Comparison of ENCODE assay signal across 33 cellular contexts in genomic region chr14:52711666-52712065, GRCh38. TPM values are rescaled to one million over a fixed set of nuclear protein-coding genes. Genes with fewer than 3 reads are reported as not detected.
DNase-seq lines count a peak whose midpoint lies in the region; ATAC-seq, FAIRE-seq and TF ChIP-seq lines count a peak whose summit lies in the region.
"Had no signal": no experiment of that assay in that cellular context is flagged by ENCODE, and none has a peak within 500 bp of the region (broad histone marks: within the 10 kb centered on the region; RNA-seq: fewer than 3 reads in every experiment).

No MANE protein-coding gene starts in this region.

- peaks cover 45% of the 10 kb centered on the region for H4K20me1 ChIP-seq in astrocyte (ENCODE audit: insufficient read depth, low read length)

- no peaks in the 10 kb centered on the region for H3K27me3 Mint-ChIP-seq in activated T-cell treated with anti-CD3 and anti-CD28 coated beads, Interleukin-2, amount 50 U/mL, for 72 hours (ENCODE audit: low read depth)
- no peaks in the 10 kb centered on the region for H3K27me3 Mint-ChIP-seq in activated T-cell treated with anti-CD3 and anti-CD28 coated beads, Interleukin-2, amount 50 U/mL, for 24 hours
- H3K27me3 Mint-ChIP-seq in astrocyte (ENCODE audit: low read depth, unreplicated experiment): no peaks in the 10 kb centered on the region
- H3K27me3 Mint-ChIP-seq: activated B cell treated with CpG ODN at 0.5 μM for 24 hours; activated CD4-positive, alpha-beta T cell treated with anti-CD3 and anti-CD28 coated beads, Interleukin-2, amount 10 ng/mL, durations not matched to agents 7 days and 5 days; activated CD8-positive, alpha-beta memory T cell treated with anti-CD3 and anti-CD28 coated beads, Interleukin-2, amount 10 ng/mL, durations not matched to agents 7 days and 5 days had no signal

- no peaks in the 10 kb centered on the region for H3K27me3 ChIP-seq in astrocyte (ENCODE audit: insufficient read depth, low read length)
- H3K27me3 ChIP-seq: colonic mucosa, foreskin keratinocyte, heart left ventricle had no signal

- H3K27ac Mint-ChIP-seq in activated T-cell treated with anti-CD3 and anti-CD28 coated beads, Interleukin-2, amount 50 U/mL, for 72 hours: peak overlapping the region; percentile 66
- H3K27ac Mint-ChIP-seq in activated T-cell treated with anti-CD3 and anti-CD28 coated beads, Interleukin-2, amount 50 U/mL, for 24 hours: no peak overlapping the region
- H3K27ac Mint-ChIP-seq in astrocyte (ENCODE audit: unreplicated experiment): no peak overlapping the region
- H3K27ac Mint-ChIP-seq: activated B cell treated with CpG ODN at 0.5 μM for 24 hours; activated CD4-positive, alpha-beta T cell treated with anti-CD3 and anti-CD28 coated beads, Interleukin-2, amount 10 ng/mL, durations not matched to agents 7 days and 5 days; activated CD8-positive, alpha-beta memory T cell treated with anti-CD3 and anti-CD28 coated beads, Interleukin-2, amount 10 ng/mL, durations not matched to agents 7 days and 5 days had no signal

- H3K4me1 ChIP-seq in astrocyte (ENCODE audit: insufficient read depth, low read length): peaks cover 15% of the 10 kb centered on the region
- H3K4me1 ChIP-seq: colonic mucosa, foreskin keratinocyte had no signal

- H3K27ac ChIP-seq in astrocyte (ENCODE audit: low read depth, low read length): no peak overlapping the region
- H3K27ac ChIP-seq: colonic mucosa, epithelial cell of prostate, foreskin keratinocyte, heart left ventricle had no signal

- peaks cover 55% of the 10 kb centered on the region for H3K36me3 ChIP-seq in astrocyte (ENCODE audit: insufficient read depth, low read length)

- H3K4me3 ChIP-seq in astrocyte (ENCODE audit: insufficient read depth, low read depth, low read length): no peak overlapping the region
- H3K4me3 ChIP-seq: colonic mucosa, heart left ventricle had no signal

- peaks cover 63% of the 10 kb centered on the region for H3K79me2 ChIP-seq in astrocyte (ENCODE audit: insufficient read depth, low read length)

- no peak overlapping the region for H3K9ac ChIP-seq in astrocyte (ENCODE audit: low read length)

- no peaks in the 10 kb centered on the region for H3K9me3 ChIP-seq in astrocyte (ENCODE audit: insufficient read depth, low read depth, low read length)
- H3K9me3 ChIP-seq: colonic mucosa, heart left ventricle had no signal

- H3K4me3 Mint-ChIP-seq in activated T-cell treated with anti-CD3 and anti-CD28 coated beads, Interleukin-2, amount 50 U/mL, for 72 hours: no peak overlapping the region
- no peak overlapping the region for H3K4me3 Mint-ChIP-seq in activated T-cell treated with anti-CD3 and anti-CD28 coated beads, Interleukin-2, amount 50 U/mL, for 24 hours
- H3K4me3 Mint-ChIP-seq in astrocyte (ENCODE audit: unreplicated experiment): no peak overlapping the region
- H3K4me3 Mint-ChIP-seq: activated B cell treated with CpG ODN at 0.5 μM for 24 hours; activated CD4-positive, alpha-beta T cell treated with anti-CD3 and anti-CD28 coated beads, Interleukin-2, amount 10 ng/mL, durations not matched to agents 7 days and 5 days; activated CD8-positive, alpha-beta memory T cell treated with anti-CD3 and anti-CD28 coated beads, Interleukin-2, amount 10 ng/mL, durations not matched to agents 7 days and 5 days had no signal

- no peaks in the 10 kb centered on the region for H3K9me3 Mint-ChIP-seq in activated T-cell treated with anti-CD3 and anti-CD28 coated beads, Interleukin-2, amount 50 U/mL, for 72 hours
- no peaks in the 10 kb centered on the region for H3K9me3 Mint-ChIP-seq in activated T-cell treated with anti-CD3 and anti-CD28 coated beads, Interleukin-2, amount 50 U/mL, for 24 hours
- H3K9me3 Mint-ChIP-seq in astrocyte (ENCODE audit: unreplicated experiment): no peaks in the 10 kb centered on the region
- H3K9me3 Mint-ChIP-seq: activated B cell treated with CpG ODN at 0.5 μM for 24 hours; activated CD4-positive, alpha-beta T cell treated with anti-CD3 and anti-CD28 coated beads, Interleukin-2, amount 10 ng/mL, durations not matched to agents 7 days and 5 days had no signal

- H3K36me3 Mint-ChIP-seq in activated T-cell treated with anti-CD3 and anti-CD28 coated beads, Interleukin-2, amount 50 U/mL, for 72 hours (ENCODE audit: insufficient read depth in 2 of 2): peaks cover 1 to 56% of the 10 kb centered on the region in 2 donors
- peaks cover 97% of the 10 kb centered on the region for H3K36me3 Mint-ChIP-seq in activated T-cell treated with anti-CD3 and anti-CD28 coated beads, Interleukin-2, amount 50 U/mL, for 24 hours (ENCODE audit: low read depth)
- H3K36me3 Mint-ChIP-seq in astrocyte (ENCODE audit: low read depth, unreplicated experiment): peaks cover 14% of the 10 kb centered on the region

- no peak for TF ChIP-seq CTCF in astrocyte (IDR thresholded peaks at IDR 0.05; ENCODE audit: insufficient read depth, low read depth, low read length)

- H3K4me2 ChIP-seq in astrocyte (ENCODE audit: low read length): no peak overlapping the region

- FAIRE-seq in astrocyte (lab: Jason Lieb, UNC): no peak
- FAIRE-seq: kidney, RCC 7860, urothelium cell line had no signal

- no peak overlapping the region for H2AFZ ChIP-seq in astrocyte (ENCODE audit: low read depth, low read length)

- no peak for DNase-seq in activated T-cell treated with anti-CD3 and anti-CD28 coated beads, Interleukin-2, amount 50 U/mL, for 72 hours
- no peak for DNase-seq in activated T-cell treated with anti-CD3 and anti-CD28 coated beads, Interleukin-2, amount 50 U/mL, for 24 hours
- DNase-seq in LHCN-M2 (ENCODE audit: low read depth) (peak; percentile 33), astrocyte (ENCODE audit: low read depth) (peak; percentile 67), myocyte (ENCODE audit: low read depth) (peak; percentile 25), NCI-H510A (lab: John Stamatoyannopoulos, UW) (no peak), HT-29 (ENCODE audit: low spot score) (no peak), NCI-H1436 (lab: John Stamatoyannopoulos, UW) (no peak)
- DNase-seq: activated B cell treated with CpG ODN at 0.5 μM for 24 hours; activated CD4-positive, alpha-beta T cell treated with anti-CD3 and anti-CD28 coated beads, Interleukin-2, amount 10 ng/mL, durations not matched to agents 7 days and 5 days; activated CD8-positive, alpha-beta memory T cell treated with anti-CD3 and anti-CD28 coated beads, Interleukin-2, amount 10 ng/mL, durations not matched to agents 7 days and 5 days; activated naive CD4-positive, alpha-beta T cell; activated T-cell treated with anti-CD3 and anti-CD28 coated beads, Interleukin-2, amount 50 U/mL, for 48 hours; Calu3; colonic mucosa; DND-41; effector memory CD4-positive, alpha-beta T cell; foreskin keratinocyte; heart left ventricle; kidney; NCI-H1436 treated with DMSO at 0.1 percent for 48 hours; NCI-H446; NCI-H82; posterior cingulate gyrus; right cardiac atrium; SIG-M5; stimulated activated CD4-positive, alpha-beta T cell treated with anti-CD3 and anti-CD28 coated beads, Interleukin-2, amount 100 ng/mL, for 24 hours; stimulated activated naive CD8-positive, alpha-beta T cell treated with anti-CD3 and anti-CD28 coated beads, Interleukin-15, Interleukin-2, amounts not matched to agents 100 U/mL and 50 U/mL, for 24 hours; SW 1271 had no signal

- no peak for ATAC-seq in activated T-cell treated with anti-CD3 and anti-CD28 coated beads, Interleukin-2, amount 50 U/mL, for 72 hours (replicated peaks in 1 of 2)
- ATAC-seq: activated CD8-positive, alpha-beta memory T cell treated with anti-CD3 and anti-CD28 coated beads, Interleukin-2, amount 10 ng/mL, durations not matched to agents 7 days and 5 days; foreskin keratinocyte; HCT116; heart left ventricle; right cardiac atrium; stimulated activated naive CD8-positive, alpha-beta T cell treated with anti-CD3 and anti-CD28 coated beads, Interleukin-15, Interleukin-2, amounts not matched to agents 100 U/mL and 50 U/mL, for 24 hours had no signal

- H3K4me1 Mint-ChIP-seq in activated T-cell treated with anti-CD3 and anti-CD28 coated beads, Interleukin-2, amount 50 U/mL, for 72 hours (ENCODE audit: low read depth): peaks cover 41% of the 10 kb centered on the region
- peaks cover 43% of the 10 kb centered on the region for H3K4me1 Mint-ChIP-seq in activated T-cell treated with anti-CD3 and anti-CD28 coated beads, Interleukin-2, amount 50 U/mL, for 24 hours (ENCODE audit: low read depth)
- peaks cover 12% of the 10 kb centered on the region for H3K4me1 Mint-ChIP-seq in astrocyte (ENCODE audit: low read depth, unreplicated experiment)

RNA-seq across cellular contexts. Expression of gene PSMC6, which starts 4.7 kb away (rescaled TPM):
- 10 to 100 TPM; 90.0 to 91.1 TPM for total RNA-seq in activated T-cell treated with anti-CD3 and anti-CD28 coated beads, Interleukin-2, amount 50 U/mL, for 72 hours
- total RNA-seq in LHCN-M2 (2014; rRNA removed): 130 and 134 TPM in 2 replicates
- polyA plus RNA-seq in LHCN-M2 (2012): 51.5 TPM
- total RNA-seq in astrocyte: 70.0 and 74.1 TPM in 2 replicates
- total RNA-seq in myocyte: 180 and 265 TPM in 2 replicates
- 57.5 TPM for polyA plus RNA-seq in myocyte (2012)
- total RNA-seq in HT-29 (2014; rRNA removed; shearing (Covaris generic)): 52.1 and 56.2 TPM in 2 replicates

RNA-seq across cellular contexts. Expression of gene ERO1A, which starts 16.3 kb away (rescaled TPM):
- 100 to 1,000 TPM in 1 of 2 donors, 10 to 100 TPM in 1; 84.8 to 107 TPM for total RNA-seq in activated T-cell treated with anti-CD3 and anti-CD28 coated beads, Interleukin-2, amount 50 U/mL, for 72 hours
- 83.3 and 98.4 TPM in 2 replicates for total RNA-seq in LHCN-M2 (2014; rRNA removed)
- polyA plus RNA-seq in LHCN-M2 (2012): 16.7 TPM
- total RNA-seq in astrocyte: 80.5 and 94.0 TPM in 2 replicates
- total RNA-seq in myocyte: 32.8 and 47.8 TPM in 2 replicates
- 18.6 TPM for polyA plus RNA-seq in myocyte (2012)
- 58.8 and 62.2 TPM in 2 replicates for total RNA-seq in HT-29 (2014; rRNA removed; shearing (Covaris generic))

RNA-seq across cellular contexts. Expression of gene STYX, which starts 18.3 kb away (rescaled TPM):
- 10 to 100 TPM; 15.5 to 16.2 TPM for total RNA-seq in activated T-cell treated with anti-CD3 and anti-CD28 coated beads, Interleukin-2, amount 50 U/mL, for 72 hours
- total RNA-seq in LHCN-M2 (2014; rRNA removed) (20.2 and 20.5 TPM in 2 replicates), astrocyte (24.3 and 26.3 TPM in 2 replicates), myocyte (21.1 and 27.7 TPM in 2 replicates)
- 3.7 TPM for polyA plus RNA-seq in LHCN-M2 (2012)
- polyA plus RNA-seq in myocyte (2012): 5.2 TPM
- total RNA-seq in HT-29 (2014; rRNA removed; shearing (Covaris generic)): 2.8 and 3.1 TPM in 2 replicates

Comparison
In these comparisons a context has a peak if more than half of its experiments do, and no peak if none do; other contexts are left out.
1. DNase-seq: peak in LHCN-M2 (single experiment), astrocyte (single experiment) and myocyte (single experiment); none in activated T-cell treated with anti-CD3 and anti-CD28 coated beads, Interleukin-2, amount 50 U/mL, for 72 hours (0 of 2), activated T-cell treated with anti-CD3 and anti-CD28 coated beads, Interleukin-2, amount 50 U/mL, for 24 hours (single experiment), NCI-H510A (single experiment), HT-29 (single experiment) and NCI-H1436 (single experiment).